In genomic region chr1:161525918-161526317, GRCh38 we compare ENCODE assay signal across 2 cellular contexts. TPM values are rescaled to one million over a fixed set of nuclear protein-coding genes. Genes with fewer than 3 reads are reported as not detected.
"Had no signal": no experiment of that assay in that cellular context is flagged by ENCODE, and none has a peak within 500 bp of the region (broad histone marks: within the 10 kb centered on the region; RNA-seq: fewer than 3 reads in every experiment).

No MANE protein-coding gene starts in this region.

RNA-seq across cellular contexts. Expression of gene FCGR2A, which starts 20.7 kb away (rescaled TPM):
- polyA plus RNA-seq: neural cell had no signal

RNA-seq across cellular contexts. Expression of gene FCGR3A, which starts 23.7 kb away (rescaled TPM):
- polyA plus RNA-seq: keratinocyte, neural cell had no signal
